ENCODE assay signal across 8 cellular contexts in genomic region chr13:97952831-97953230, GRCh38. TPM values are rescaled to one million over a fixed set of nuclear protein-coding genes. Genes with fewer than 3 reads are reported as not detected.
DNase-seq lines count a peak whose midpoint lies in the region; ATAC-seq and TF ChIP-seq lines count a peak whose summit lies in the region.
"Not testable (repeated sequence)": the region's sequence is repeated elsewhere in the genome, so short reads cannot be mapped to it uniquely, and the experiment has no call there.

No MANE protein-coding gene starts in this region.

- not testable (repeated sequence) for H3K79me2 ChIP-seq in osteoblast (ENCODE audit: insufficient read depth, low read length)

- TF ChIP-seq CTCF in osteoblast (IDR thresholded peaks at IDR 0.05; ENCODE audit: extremely low read depth, low read depth, low read length): not testable (repeated sequence)

- H3K36me3 ChIP-seq in osteoblast (ENCODE audit: insufficient read depth, low read length): not testable (repeated sequence)

- H2AFZ ChIP-seq in osteoblast (ENCODE audit: low read length): not testable (repeated sequence)

- H3K27ac ChIP-seq in osteoblast (ENCODE audit: low read depth, low read length): peak overlapping the region; percentile 73

- H3K9me3 ChIP-seq in osteoblast (ENCODE audit: low read depth, low read length): not testable (repeated sequence)

- H3K27me3 ChIP-seq in osteoblast (ENCODE audit: insufficient read depth, low read length): not testable (repeated sequence)

- peaks cover 15% of the 10 kb centered on the region for H3K4me1 ChIP-seq in osteoblast (ENCODE audit: insufficient read depth, low read length)

- DNase-seq in NCI-H69 (lab: John Stamatoyannopoulos, UW): peak; percentile 14
- DNase-seq in osteoblast (ENCODE audit: insufficient read length, low spot score, missing footprints): not testable (repeated sequence)

- ATAC-seq in GM18502 (IDR thresholded peaks at IDR 0.05; ENCODE audit: poor library complexity, unreplicated experiment): peak; percentile 85
- ATAC-seq in GM19372 (IDR thresholded peaks at IDR 0.05; ENCODE audit: low read depth, unreplicated experiment): peak; percentile 80
- ATAC-seq in GM21528 (IDR thresholded peaks at IDR 0.05; ENCODE audit: low FRiP score, unreplicated experiment): peak; percentile 71
- ATAC-seq in HG02678 (IDR thresholded peaks at IDR 0.05; ENCODE audit: unreplicated experiment): peak; percentile 66
- ATAC-seq in HG03066 (IDR thresholded peaks at IDR 0.05; ENCODE audit: low read depth, unreplicated experiment): peak; percentile 68
- peak; percentile 70 for ATAC-seq in HG03442 (IDR thresholded peaks at IDR 0.05; ENCODE audit: unreplicated experiment)

- not testable (repeated sequence) for H3K4me3 ChIP-seq in osteoblast (ENCODE audit: insufficient read depth, low read length)

- peak overlapping the region; percentile 15 for H3K4me2 ChIP-seq in osteoblast (ENCODE audit: insufficient read depth, low read length)

- not testable (repeated sequence) for H4K20me1 ChIP-seq in osteoblast (ENCODE audit: insufficient read depth, low read length)

RNA-seq across cellular contexts. Expression of gene IPO5, which starts 0.6 kb away (rescaled TPM):
- total RNA-seq in osteoblast: 316 and 317 TPM in 2 replicates
